ENCODE assay signal across 14 cellular contexts in the genomic region with DNA sequence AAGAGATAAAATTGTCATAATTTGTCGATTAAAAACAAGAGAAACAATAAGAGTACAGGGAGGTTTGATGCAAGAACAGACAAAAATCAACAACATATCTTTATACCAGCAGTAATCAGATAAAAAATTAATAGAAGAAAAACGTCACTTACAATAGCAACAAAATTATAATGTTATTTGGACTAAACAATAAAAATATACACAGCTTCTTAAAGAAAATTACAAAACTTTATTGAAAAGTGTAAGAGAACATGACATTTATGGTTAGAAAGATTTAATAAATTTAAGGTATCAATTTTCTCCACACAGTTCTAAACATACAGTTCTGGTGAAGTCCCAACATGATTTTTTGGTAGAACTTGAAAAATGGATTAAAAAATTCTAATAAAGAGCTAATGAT. TPM values are rescaled to one million over a fixed set of nuclear protein-coding genes. Genes with fewer than 3 reads are reported as not detected.
DNase-seq lines count a peak whose midpoint lies in the region; ATAC-seq and FAIRE-seq lines count a peak whose summit lies in the region.
"Had no signal": no experiment of that assay in that cellular context is flagged by ENCODE, and none has a peak within 500 bp of the region (broad histone marks: within the 10 kb centered on the region; RNA-seq: fewer than 3 reads in every experiment).

No MANE protein-coding gene starts in this region.

- H3K4me3 Mint-ChIP-seq in activated CD4-positive, alpha-beta T cell treated with anti-CD3 and anti-CD28 coated beads, Interleukin-2, amount 10 ng/mL, durations not matched to agents 24 days and 14 days, result no peak overlapping the region
- no peak overlapping the region for H3K4me3 Mint-ChIP-seq in activated CD4-positive, alpha-beta T cell treated with anti-CD3 and anti-CD28 coated beads for 36 hours
- H3K4me3 Mint-ChIP-seq in activated naive CD8-positive, alpha-beta T cell treated with anti-CD3 and anti-CD28 coated beads, Interleukin-2, amount 50 U/mL, for 24 hours, result no peak overlapping the region
- H3K4me3 Mint-ChIP-seq in activated naive CD8-positive, alpha-beta T cell treated with anti-CD3 and anti-CD28 coated beads for 36 hours, result no peak overlapping the region
- no peak overlapping the region for H3K4me3 Mint-ChIP-seq in stimulated activated naive B cell treated with anti-CD40 and anti-IgM and Interleukin-4, amounts not matched to agents 10 μg/mL and 1 μg/mL and 100 μg/mL, for 72 hours
- H3K4me3 Mint-ChIP-seq: H9 had no signal

- intact Hi-C loops in activated CD4-positive, alpha-beta T cell treated with anti-CD3 and anti-CD28 coated beads, Interleukin-2, amount 10 ng/mL, durations not matched to agents 24 days and 14 days (cut with micrococcal nuclease), result no loop called here
- intact Hi-C loops in activated CD4-positive, alpha-beta T cell treated with anti-CD3 and anti-CD28 coated beads for 36 hours (cut with DNase I, micrococcal nuclease), result no loop called here

- no peak for DNase-seq in activated CD4-positive, alpha-beta T cell treated with anti-CD3 and anti-CD28 coated beads, Interleukin-2, amount 10 ng/mL, durations not matched to agents 24 days and 14 days
- DNase-seq in activated CD4-positive, alpha-beta T cell treated with anti-CD3 and anti-CD28 coated beads for 36 hours, result no peak
- no peak for DNase-seq in activated naive CD8-positive, alpha-beta T cell treated with anti-CD3 and anti-CD28 coated beads, Interleukin-2, amount 50 U/mL, for 24 hours
- no peak for DNase-seq in activated naive CD8-positive, alpha-beta T cell treated with anti-CD3 and anti-CD28 coated beads for 36 hours
- no peak for DNase-seq in stimulated activated naive B cell treated with anti-CD40 and anti-IgM and Interleukin-4, amounts not matched to agents 10 μg/mL and 1 μg/mL and 100 μg/mL, for 72 hours
- no peak for DNase-seq in NCI-H1436 (lab: John Stamatoyannopoulos, UW)
- DNase-seq: AML-193; Caco-2; CD8-positive, alpha-beta memory T cell; GOT3; H9 had no signal

- H3K27me3 Mint-ChIP-seq in activated CD4-positive, alpha-beta T cell treated with anti-CD3 and anti-CD28 coated beads, Interleukin-2, amount 10 ng/mL, durations not matched to agents 24 days and 14 days, result no peaks in the 10 kb centered on the region
- H3K27me3 Mint-ChIP-seq in activated CD4-positive, alpha-beta T cell treated with anti-CD3 and anti-CD28 coated beads for 36 hours, result no peaks in the 10 kb centered on the region
- no peaks in the 10 kb centered on the region for H3K27me3 Mint-ChIP-seq in activated naive CD8-positive, alpha-beta T cell treated with anti-CD3 and anti-CD28 coated beads, Interleukin-2, amount 50 U/mL, for 24 hours
- no peaks in the 10 kb centered on the region for H3K27me3 Mint-ChIP-seq in activated naive CD8-positive, alpha-beta T cell treated with anti-CD3 and anti-CD28 coated beads for 36 hours
- H3K27me3 Mint-ChIP-seq in stimulated activated naive B cell treated with anti-CD40 and anti-IgM and Interleukin-4, amounts not matched to agents 10 μg/mL and 1 μg/mL and 100 μg/mL, for 72 hours, result no peaks in the 10 kb centered on the region
- H3K27me3 Mint-ChIP-seq: CD8-positive, alpha-beta memory T cell had no signal

- ATAC-seq in activated CD4-positive, alpha-beta T cell treated with anti-CD3 and anti-CD28 coated beads for 36 hours, result no peak
- ATAC-seq in activated naive CD8-positive, alpha-beta T cell treated with anti-CD3 and anti-CD28 coated beads, Interleukin-2, amount 50 U/mL, for 24 hours, result no peak
- no peak for ATAC-seq in stimulated activated naive B cell treated with anti-CD40 and anti-IgM and Interleukin-4, amounts not matched to agents 10 μg/mL and 1 μg/mL and 100 μg/mL, for 72 hours (replicated peaks)
- no peak for ATAC-seq in GM18519 (IDR thresholded peaks at IDR 0.05; ENCODE audit: low FRiP score, unreplicated experiment)

- peaks cover 32% of the 10 kb centered on the region for H3K36me3 Mint-ChIP-seq in activated CD4-positive, alpha-beta T cell treated with anti-CD3 and anti-CD28 coated beads, Interleukin-2, amount 10 ng/mL, durations not matched to agents 24 days and 14 days (ENCODE audit: low read depth)
- peaks cover 34% of the 10 kb centered on the region for H3K36me3 Mint-ChIP-seq in activated CD4-positive, alpha-beta T cell treated with anti-CD3 and anti-CD28 coated beads for 36 hours (ENCODE audit: low read depth)
- peaks cover 35% of the 10 kb centered on the region for H3K36me3 Mint-ChIP-seq in activated naive CD8-positive, alpha-beta T cell treated with anti-CD3 and anti-CD28 coated beads, Interleukin-2, amount 50 U/mL, for 24 hours (ENCODE audit: low read depth)
- H3K36me3 Mint-ChIP-seq in activated naive CD8-positive, alpha-beta T cell treated with anti-CD3 and anti-CD28 coated beads for 36 hours, result peaks cover 51% of the 10 kb centered on the region
- H3K36me3 Mint-ChIP-seq in stimulated activated naive B cell treated with anti-CD40 and anti-IgM and Interleukin-4, amounts not matched to agents 10 μg/mL and 1 μg/mL and 100 μg/mL, for 72 hours, result peaks cover 25 to 40% of the 10 kb centered on the region in 2 donors

- H3K4me1 Mint-ChIP-seq in activated CD4-positive, alpha-beta T cell treated with anti-CD3 and anti-CD28 coated beads, Interleukin-2, amount 10 ng/mL, durations not matched to agents 24 days and 14 days, result peaks cover 34% of the 10 kb centered on the region
- peaks cover 48% of the 10 kb centered on the region for H3K4me1 Mint-ChIP-seq in activated CD4-positive, alpha-beta T cell treated with anti-CD3 and anti-CD28 coated beads for 36 hours
- H3K4me1 Mint-ChIP-seq in activated naive CD8-positive, alpha-beta T cell treated with anti-CD3 and anti-CD28 coated beads, Interleukin-2, amount 50 U/mL, for 24 hours, result peaks cover 43% of the 10 kb centered on the region
- peaks cover 43% of the 10 kb centered on the region for H3K4me1 Mint-ChIP-seq in activated naive CD8-positive, alpha-beta T cell treated with anti-CD3 and anti-CD28 coated beads for 36 hours
- peaks cover 10 to 34% of the 10 kb centered on the region in 2 donors for H3K4me1 Mint-ChIP-seq in stimulated activated naive B cell treated with anti-CD40 and anti-IgM and Interleukin-4, amounts not matched to agents 10 μg/mL and 1 μg/mL and 100 μg/mL, for 72 hours
- H3K4me1 Mint-ChIP-seq: H9 had no signal

- peak overlapping the region; percentile 38 for H3K27ac Mint-ChIP-seq in activated CD4-positive, alpha-beta T cell treated with anti-CD3 and anti-CD28 coated beads, Interleukin-2, amount 10 ng/mL, durations not matched to agents 24 days and 14 days
- H3K27ac Mint-ChIP-seq in activated CD4-positive, alpha-beta T cell treated with anti-CD3 and anti-CD28 coated beads for 36 hours, result no peak overlapping the region
- peak overlapping the region; percentile 37 for H3K27ac Mint-ChIP-seq in activated naive CD8-positive, alpha-beta T cell treated with anti-CD3 and anti-CD28 coated beads, Interleukin-2, amount 50 U/mL, for 24 hours
- no peak overlapping the region for H3K27ac Mint-ChIP-seq in activated naive CD8-positive, alpha-beta T cell treated with anti-CD3 and anti-CD28 coated beads for 36 hours
- H3K27ac Mint-ChIP-seq in stimulated activated naive B cell treated with anti-CD40 and anti-IgM and Interleukin-4, amounts not matched to agents 10 μg/mL and 1 μg/mL and 100 μg/mL, for 72 hours, result peak overlapping the region; percentile 26
- H3K27ac Mint-ChIP-seq: H9 had no signal

- POLR2A ChIA-PET in activated CD4-positive, alpha-beta T cell treated with anti-CD3 and anti-CD28 coated beads for 36 hours (lab: Charles Lee), result no interaction called here

- H3K9me3 Mint-ChIP-seq in activated CD4-positive, alpha-beta T cell treated with anti-CD3 and anti-CD28 coated beads, Interleukin-2, amount 10 ng/mL, durations not matched to agents 24 days and 14 days, result no peaks in the 10 kb centered on the region
- peaks cover 2% of the 10 kb centered on the region for H3K9me3 Mint-ChIP-seq in activated CD4-positive, alpha-beta T cell treated with anti-CD3 and anti-CD28 coated beads for 36 hours (ENCODE audit: low read depth)
- H3K9me3 Mint-ChIP-seq in activated naive CD8-positive, alpha-beta T cell treated with anti-CD3 and anti-CD28 coated beads, Interleukin-2, amount 50 U/mL, for 24 hours, result no peaks in the 10 kb centered on the region
- H3K9me3 Mint-ChIP-seq in activated naive CD8-positive, alpha-beta T cell treated with anti-CD3 and anti-CD28 coated beads for 36 hours, result peaks cover 1% of the 10 kb centered on the region
- no peaks in the 10 kb centered on the region for H3K9me3 Mint-ChIP-seq in stimulated activated naive B cell treated with anti-CD40 and anti-IgM and Interleukin-4, amounts not matched to agents 10 μg/mL and 1 μg/mL and 100 μg/mL, for 72 hours
- H3K9me3 Mint-ChIP-seq: CD8-positive, alpha-beta memory T cell had no signal

- peak; percentile 31 for FAIRE-seq in endometrium (lab: Jason Lieb, UNC)
- FAIRE-seq: GM12891 had no signal

- CTCF ChIA-PET in activated CD4-positive, alpha-beta T cell treated with anti-CD3 and anti-CD28 coated beads for 36 hours (lab: Charles Lee), result interaction anchor here (0.6 kb wide), 1 partner anchor 19 kb away, joined by 3 read pairs; no protein-coding TSS in a partner anchor

RNA-seq across cellular contexts. Expression of gene RNF138, which starts 12.8 kb away (rescaled TPM):
- total RNA-seq in activated CD4-positive, alpha-beta T cell treated with anti-CD3 and anti-CD28 coated beads, Interleukin-2, amount 10 ng/mL, durations not matched to agents 24 days and 14 days, result 81.0 and 103 TPM in 2 replicates
- total RNA-seq in activated CD4-positive, alpha-beta T cell treated with anti-CD3 and anti-CD28 coated beads for 36 hours, result 10 to 100 TPM; 84.4 to 85.1 TPM
- total RNA-seq in activated naive CD8-positive, alpha-beta T cell treated with anti-CD3 and anti-CD28 coated beads for 36 hours, result 100 to 1,000 TPM in 1 of 2 experiments, 10 to 100 TPM in 1; 95.9 to 107 TPM

Comparison
In these comparisons a context has a peak if more than half of its experiments do, and no peak if none do; other contexts are left out.
1. H3K27ac Mint-ChIP-seq: peak in activated CD4-positive, alpha-beta T cell treated with anti-CD3 and anti-CD28 coated beads, Interleukin-2, amount 10 ng/mL, durations not matched to agents 24 days and 14 days (single experiment), activated naive CD8-positive, alpha-beta T cell treated with anti-CD3 and anti-CD28 coated beads, Interleukin-2, amount 50 U/mL, for 24 hours (single experiment) and stimulated activated naive B cell treated with anti-CD40 and anti-IgM and Interleukin-4, amounts not matched to agents 10 μg/mL and 1 μg/mL and 100 μg/mL, for 72 hours (single experiment); none in activated CD4-positive, alpha-beta T cell treated with anti-CD3 and anti-CD28 coated beads for 36 hours (single experiment) and activated naive CD8-positive, alpha-beta T cell treated with anti-CD3 and anti-CD28 coated beads for 36 hours (single experiment).